1 cellular context compared by ENCODE assay signal in the genomic region with DNA sequence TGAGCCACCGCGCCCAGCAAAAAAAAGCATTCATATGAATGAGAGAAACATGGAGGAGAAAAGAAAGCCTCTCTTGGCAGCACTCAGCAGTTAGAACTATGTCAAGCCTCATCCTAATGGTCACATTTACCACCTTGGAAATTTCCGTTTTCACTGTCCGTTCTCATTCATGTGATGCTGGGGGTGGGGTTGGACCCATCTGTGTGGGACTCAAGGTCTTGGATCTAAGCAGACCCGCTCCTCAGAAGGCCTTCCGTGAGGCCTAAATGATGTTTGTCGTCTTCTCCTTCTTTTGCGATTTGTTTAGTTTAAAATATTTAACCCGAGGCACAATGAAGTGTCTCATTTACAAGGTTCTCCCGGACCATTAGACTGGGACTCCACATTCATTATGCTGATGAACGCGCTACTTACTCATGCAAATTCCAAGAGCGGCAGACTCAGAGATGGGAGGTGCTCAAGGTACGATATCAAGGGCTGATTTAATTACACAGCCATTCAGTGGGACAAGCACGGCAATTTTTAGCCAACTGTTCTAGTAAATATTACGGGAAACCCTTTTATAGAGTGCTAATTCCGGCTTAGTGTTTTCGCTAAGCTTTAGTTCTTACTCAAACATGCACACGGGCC.
TF ChIP-seq lines count a peak whose summit lies in the region.

No MANE protein-coding gene starts in this region.

TF ChIP-seq in IMR-90, 13 proteins besides CTCF, POLR2A, EP300 and RAD21 (continued from another document):
- no peak for TF ChIP-seq BHLHE40 (IDR thresholded peaks at IDR 0.05; ENCODE audit: low read depth, low read length)
